1 cellular context compared by ENCODE assay signal in genomic region chr6:151060742-151061100, GRCh38.
TF ChIP-seq lines count a peak whose summit lies in the region.

No MANE protein-coding gene starts in this region.

TF ChIP-seq in SK-N-SH, 30 proteins besides CTCF, POLR2A, EP300 and RAD21 (continued from another document):
- TF ChIP-seq EZH2phosphoT487 (IDR thresholded peaks at IDR 0.05; ENCODE audit: borderline replicate concordance, low read depth) = no peak
- TF ChIP-seq GABPA (IDR thresholded peaks at IDR 0.05; ENCODE audit: low read depth) = no peak
- no peak for TF ChIP-seq REST (IDR thresholded peaks at IDR 0.05; ENCODE audit: low read depth, low read length)
- TF ChIP-seq, protein P1, sequence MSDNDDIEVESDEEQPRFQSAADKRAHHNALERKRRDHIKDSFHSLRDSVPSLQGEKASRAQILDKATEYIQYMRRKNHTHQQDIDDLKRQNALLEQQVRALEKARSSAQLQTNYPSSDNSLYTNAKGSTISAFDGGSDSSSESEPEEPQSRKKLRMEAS (IDR thresholded peaks at IDR 0.05; ENCODE audit: low read depth) = no peak
